16 cellular contexts compared by ENCODE assay signal in the genomic region with DNA sequence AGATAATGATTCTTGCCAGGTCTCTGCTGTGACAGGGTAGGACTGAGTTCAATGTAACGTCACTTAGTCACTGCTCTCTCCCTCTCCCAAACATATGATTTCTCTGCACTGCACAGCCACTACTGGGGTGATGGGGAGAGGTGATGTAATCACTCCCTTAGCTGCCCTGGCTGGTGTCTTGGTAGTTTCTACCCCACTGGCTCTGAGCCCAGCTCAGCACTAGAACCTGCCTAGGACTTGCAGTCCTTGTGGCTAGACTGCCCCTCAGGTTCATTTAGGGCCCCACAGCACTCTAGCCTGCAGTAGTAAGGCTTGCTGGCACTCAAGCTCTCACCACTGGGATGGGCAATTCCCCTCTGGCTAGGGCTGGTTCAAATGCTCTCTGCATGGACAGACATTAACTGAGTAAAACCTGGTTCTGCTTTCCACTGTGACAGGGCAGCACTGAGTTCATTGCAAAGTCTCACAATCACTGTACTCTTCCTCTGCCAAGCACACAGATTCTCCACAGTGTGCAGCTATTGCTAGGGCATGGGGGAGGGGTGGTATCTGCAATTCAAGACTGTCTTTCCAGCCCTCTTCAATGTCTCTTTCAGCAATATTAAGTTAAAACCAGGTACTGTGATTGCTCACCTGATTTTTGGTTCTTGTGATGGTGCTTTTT.
"Had no signal": no experiment of that assay in that cellular context is flagged by ENCODE, and none has a peak within 500 bp of the region (broad histone marks: within the 10 kb centered on the region; RNA-seq: fewer than 3 reads in every experiment).

No MANE protein-coding gene starts in this region.

- DNase-seq: activated CD4-positive, alpha-beta T cell treated with anti-CD3 and anti-CD28 coated beads for 4 hours; activated CD8-positive, alpha-beta memory T cell treated with anti-CD3 and anti-CD28 coated beads, Interleukin-2, amount 50 U/mL, for 4 hours; activated CD8-positive, alpha-beta T cell treated with anti-CD3 and anti-CD28 coated beads, Interleukin-2, amount 10 ng/mL, durations not matched to agents 7 days and 5 days; activated effector memory CD4-positive, alpha-beta T cell treated with anti-CD3 and anti-CD28 coated beads, Interleukin-2, amount 50 U/mL, for 16 hours; activated T-cell treated with anti-CD3 and anti-CD28 coated beads, Interleukin-2, amount 50 U/mL, for 48 hours; body of pancreas; effector CD4-positive, alpha-beta T cell; foreskin fibroblast; glutamatergic neuron; kidney glomerular epithelial cell; lower lobe of right lung; midbrain; stimulated activated CD4-positive, alpha-beta T cell treated with anti-CD3 and anti-CD28 coated beads, Interleukin-12 subunit alpha, Interleukin-12 subunit beta, amount 100 ng/mL, for 4 hours had no signal

- ATAC-seq: activated CD8-positive, alpha-beta T cell treated with anti-CD3 and anti-CD28 coated beads, Interleukin-2, amount 10 ng/mL, durations not matched to agents 7 days and 5 days; activated naive CD4-positive, alpha-beta T cell treated with anti-CD3 and anti-CD28 coated beads, Interleukin-2, amount 50 U/mL, for 72 hours; body of pancreas; stimulated activated effector memory CD8-positive, alpha-beta T cell treated with anti-CD3 and anti-CD28 coated beads, Interleukin-12 subunit alpha, Interleukin-12 subunit beta, amount 100 ng/mL, for 72 hours; WTC11 had no signal
